ENCODE assay signal across 8 cellular contexts in genomic region chr3:32947466-32948238, GRCh38. TPM values are rescaled to one million over a fixed set of nuclear protein-coding genes. Genes with fewer than 3 reads are reported as not detected.
A peak's percentile ranks its signal among the peaks of the same experiment; 100 is the strongest.
DNase-seq lines count a peak whose midpoint lies in the region; ATAC-seq and TF ChIP-seq lines count a peak whose summit lies in the region.

No MANE protein-coding gene starts in this region.

- no peaks in the 10 kb centered on the region for H3K27me3 Mint-ChIP-seq in activated naive CD4-positive, alpha-beta T cell treated with anti-CD3 and anti-CD28 coated beads, Interleukin-2, amount 50 U/mL, for 24 hours

- H3K4me3 Mint-ChIP-seq in activated naive CD4-positive, alpha-beta T cell treated with anti-CD3 and anti-CD28 coated beads, Interleukin-2, amount 50 U/mL, for 24 hours: no peak overlapping the region

- H3K4me1 ChIP-seq in left ventricle myocardium inferior: no peaks in the 10 kb centered on the region

- H3K27ac Mint-ChIP-seq in activated naive CD4-positive, alpha-beta T cell treated with anti-CD3 and anti-CD28 coated beads, Interleukin-2, amount 50 U/mL, for 24 hours: peak overlapping the region; percentile 51

- ATAC-seq in sciatic nerve: peak; percentile 80
- no peak for ATAC-seq in HG03469 (IDR thresholded peaks at IDR 0.05; ENCODE audit: unreplicated experiment)

- no peaks in the 10 kb centered on the region for H3K36me3 ChIP-seq in GM06990 (ENCODE audit: control insufficient read depth, insufficient read depth, low read length)
- no peaks in the 10 kb centered on the region for H3K36me3 ChIP-seq in left ventricle myocardium inferior

- no peaks in the 10 kb centered on the region for H3K9me3 ChIP-seq in left ventricle myocardium inferior (replicated peaks)

- no peaks in the 10 kb centered on the region for H3K36me3 Mint-ChIP-seq in activated naive CD4-positive, alpha-beta T cell treated with anti-CD3 and anti-CD28 coated beads, Interleukin-2, amount 50 U/mL, for 24 hours

- DNase-seq in GM06990 (ENCODE audit: extremely low read depth, insufficient read length): peak; percentile 38
- DNase-seq in HCEC 1CT: peak; percentile 68
- DNase-seq in MV-4-11 (lab: John Stamatoyannopoulos, UW): peak; percentile 81
- DNase-seq in SKM-1 (lab: John Stamatoyannopoulos, UW; ENCODE audit: unreplicated experiment): peak; percentile 48
- DNase-seq in left ventricle myocardium inferior: peak; percentile 75
- DNase-seq in sciatic nerve (ENCODE audit: low spot score): peak; percentile 84

- H3K9me3 Mint-ChIP-seq in activated naive CD4-positive, alpha-beta T cell treated with anti-CD3 and anti-CD28 coated beads, Interleukin-2, amount 50 U/mL, for 24 hours: no peaks in the 10 kb centered on the region

- H3K4me3 ChIP-seq in GM06990 (replicated peaks; ENCODE audit: low read depth, low read length): no peak overlapping the region
- H3K4me3 ChIP-seq in left ventricle myocardium inferior: no peak overlapping the region

- peaks cover 38% of the 10 kb centered on the region for H3K4me1 Mint-ChIP-seq in activated naive CD4-positive, alpha-beta T cell treated with anti-CD3 and anti-CD28 coated beads, Interleukin-2, amount 50 U/mL, for 24 hours

- intact Hi-C loops in left ventricle myocardium inferior (cut with micrococcal nuclease) (no loop called here), sciatic nerve (cut with DNase I) (no loop called here)

- TF ChIP-seq CTCF in GM06990 (IDR thresholded peaks at IDR 0.05; ENCODE audit: insufficient read depth, low read length, poor library complexity, severe bottlenecking) (peak; percentile 76), left ventricle myocardium inferior (IDR thresholded peaks at IDR 0.05; ENCODE audit: borderline replicate concordance) (peak; percentile 69)

- no peak overlapping the region for H3K27ac ChIP-seq in left ventricle myocardium inferior (replicated peaks)

- H3K27me3 ChIP-seq in GM06990 (replicated peaks; ENCODE audit: control insufficient read depth, insufficient read depth, low read length) (no peaks in the 10 kb centered on the region), left ventricle myocardium inferior (ENCODE audit: low read depth) (no peaks in the 10 kb centered on the region)

RNA-seq across cellular contexts. Expression of gene CCR4, which starts 3.8 kb away (rescaled TPM):
- total RNA-seq in left ventricle myocardium inferior (not detected), sciatic nerve (0.27 TPM)
